In the genomic region with DNA sequence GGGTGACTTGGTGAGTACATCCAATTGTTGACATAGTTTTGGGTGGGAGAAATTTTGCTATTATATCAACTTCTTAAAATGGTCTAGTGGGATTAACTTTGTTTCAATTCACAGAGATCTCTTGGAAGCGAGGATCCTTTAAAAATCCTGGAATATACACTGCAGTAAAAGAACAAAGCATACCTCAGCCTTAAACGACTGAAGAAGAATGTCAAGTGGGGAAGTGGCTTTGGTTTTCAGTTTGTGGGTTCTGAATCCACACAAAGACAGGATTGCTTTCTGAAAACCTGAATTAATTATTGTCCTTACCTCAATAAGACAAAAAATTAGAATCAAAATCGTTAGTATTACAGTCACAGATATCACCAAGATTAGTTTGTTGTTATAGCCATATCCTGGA, we compare ENCODE assay signal across 20 cellular contexts.
"Had no signal": no experiment of that assay in that cellular context is flagged by ENCODE, and none has a peak within 500 bp of the region (broad histone marks: within the 10 kb centered on the region; RNA-seq: fewer than 3 reads in every experiment).

No MANE protein-coding gene starts in this region.

- H3K36me3 ChIP-seq: brain microvascular endothelial cell, colonic mucosa had no signal

- DNase-seq: activated CD4-positive, alpha-beta T cell treated with anti-CD3 and anti-CD28 coated beads, Interleukin-2, amount 10 ng/mL, durations not matched to agents 24 days and 14 days; activated gamma-delta T cell treated with Interleukin-2 at 50 U/mL for 16 hours; activated naive CD8-positive, alpha-beta T cell treated with anti-CD3 and anti-CD28 coated beads for 36 hours; activated T-cell treated with anti-CD3 and anti-CD28 coated beads for 4 hours; brain microvascular endothelial cell; central memory CD4-positive, alpha-beta T cell; colonic mucosa; erythroblast; foreskin melanocyte; glutamatergic neuron; hippocampal formation; islet precursor cell; left colon; lower lobe of right lung; nucleus accumbens; posterior cingulate gyrus; retina; stimulated activated naive CD4-positive, alpha-beta T cell had no signal

- H3K4me1 ChIP-seq: colonic mucosa, lower lobe of right lung had no signal

- H3K4me3 ChIP-seq: colonic mucosa, lower lobe of right lung had no signal

- H3K27me3 ChIP-seq: brain microvascular endothelial cell, colonic mucosa had no signal

- H3K27me3 Mint-ChIP-seq: activated CD4-positive, alpha-beta T cell treated with anti-CD3 and anti-CD28 coated beads, Interleukin-2, amount 10 ng/mL, durations not matched to agents 24 days and 14 days; activated naive CD8-positive, alpha-beta T cell treated with anti-CD3 and anti-CD28 coated beads for 36 hours had no signal

- H3K27ac Mint-ChIP-seq: activated CD4-positive, alpha-beta T cell treated with anti-CD3 and anti-CD28 coated beads, Interleukin-2, amount 10 ng/mL, durations not matched to agents 24 days and 14 days; activated naive CD8-positive, alpha-beta T cell treated with anti-CD3 and anti-CD28 coated beads for 36 hours; activated T-helper 1 cell treated with anti-CD3 and anti-CD28 coated beads, Interleukin-12 subunit alpha, Interleukin-12 subunit beta, Interleukin-2, Interleukin-4 antibody, amounts not matched to agents 30 ng/mL and 10 ng/mL and 1 ng/mL, durations not matched to agents 14 hours and 24 hours and 36 hours; nephron had no signal

- H3K9me3 Mint-ChIP-seq: activated CD4-positive, alpha-beta T cell treated with anti-CD3 and anti-CD28 coated beads, Interleukin-2, amount 10 ng/mL, durations not matched to agents 24 days and 14 days; nephron had no signal

- ATAC-seq: left colon, lower lobe of right lung had no signal

- H3K9me3 ChIP-seq: colonic mucosa, lower lobe of right lung had no signal

- H3K27ac ChIP-seq: brain microvascular endothelial cell, colonic mucosa, lower lobe of right lung had no signal

- H3K4me3 Mint-ChIP-seq: activated CD4-positive, alpha-beta T cell treated with anti-CD3 and anti-CD28 coated beads, Interleukin-2, amount 10 ng/mL, durations not matched to agents 24 days and 14 days; activated naive CD8-positive, alpha-beta T cell treated with anti-CD3 and anti-CD28 coated beads for 36 hours; activated T-helper 1 cell treated with anti-CD3 and anti-CD28 coated beads, Interleukin-12 subunit alpha, Interleukin-12 subunit beta, Interleukin-2, Interleukin-4 antibody, amounts not matched to agents 30 ng/mL and 10 ng/mL and 1 ng/mL, durations not matched to agents 14 hours and 24 hours and 36 hours; nephron had no signal
